In genomic region chrX:56600141-56600540, GRCh38 we compare ENCODE assay signal across 2 cellular contexts.
A peak's percentile ranks its signal among the peaks of the same experiment; 100 is the strongest.
TF ChIP-seq lines count a peak whose summit lies in the region.

No MANE protein-coding gene starts in this region.

TF ChIP-seq in endothelial cell of umbilical vein, 7 proteins besides CTCF, POLR2A, EP300 and RAD21:
- TF ChIP-seq EZH2 (IDR thresholded peaks at IDR 0.05; ENCODE audit: borderline replicate concordance, low read depth, low read length, severe bottlenecking) (no peak), POLR2AphosphoS5 (IDR thresholded peaks at IDR 0.05; ENCODE audit: insufficient read depth, low read depth, low read length) (no peak), JUN (IDR thresholded peaks at IDR 0.05; ENCODE audit: borderline replicate concordance, insufficient read depth, insufficient read length, low read depth) (no peak)

TF ChIP-seq in HepG2, 621 proteins besides CTCF, POLR2A, EP300 and RAD21:
- TF ChIP-seq, protein P1, sequence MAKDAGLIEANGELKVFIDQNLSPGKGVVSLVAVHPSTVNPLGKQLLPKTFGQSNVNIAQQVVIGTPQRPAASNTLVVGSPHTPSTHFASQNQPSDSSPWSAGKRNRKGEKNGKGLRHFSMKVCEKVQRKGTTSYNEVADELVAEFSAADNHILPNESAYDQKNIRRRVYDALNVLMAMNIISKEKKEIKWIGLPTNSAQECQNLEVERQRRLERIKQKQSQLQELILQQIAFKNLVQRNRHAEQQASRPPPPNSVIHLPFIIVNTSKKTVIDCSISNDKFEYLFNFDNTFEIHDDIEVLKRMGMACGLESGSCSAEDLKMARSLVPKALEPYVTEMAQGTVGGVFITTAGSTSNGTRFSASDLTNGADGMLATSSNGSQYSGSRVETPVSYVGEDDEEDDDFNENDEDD (CRISPR knock-in tag; IDR thresholded peaks at IDR 0.05; ENCODE audit: borderline replicate concordance) = no peak
- TF ChIP-seq CEBPB (IDR thresholded peaks at IDR 0.05; ENCODE audit: borderline replicate concordance, low read depth, low read length) (peak; percentile 83), NR2F1 (CRISPR knock-in tag; IDR thresholded peaks at IDR 0.05) (peak; percentile 36 to 46; a peak in 2 of 4 replicates), ZNF12 (CRISPR knock-in tag; IDR thresholded peaks at IDR 0.05) (peak; percentile 95), RFXANK (CRISPR knock-in tag; IDR thresholded peaks at IDR 0.05) (no peak), CEBPG (CRISPR knock-in tag; IDR thresholded peaks at IDR 0.05) (peak; percentile 77), ARID5B (CRISPR knock-in tag; IDR thresholded peaks at IDR 0.05) (peak; percentile 47; the same call in 1 of the 2 replicates), GATAD2A (CRISPR knock-in tag; IDR thresholded peaks at IDR 0.05) (peak; percentile 64), RARA (CRISPR knock-in tag; IDR thresholded peaks at IDR 0.05) (peak; percentile 62), NR2F6 (IDR thresholded peaks at IDR 0.05) (peak; percentile 65), NR2F6 (CRISPR knock-in tag; IDR thresholded peaks at IDR 0.05) (peak; percentile 59; the same call in 1 of the 2 replicates), MZF1 (CRISPR knock-in tag; IDR thresholded peaks at IDR 0.05; ENCODE audit: borderline replicate concordance) (no peak), NR2F2 (IDR thresholded peaks at IDR 0.05; ENCODE audit: borderline replicate concordance, low read depth) (0 out of 2 replicates have a peak, but pooled peaks have one; percentile 36), ELF3 (CRISPR knock-in tag; IDR thresholded peaks at IDR 0.05) (peak; percentile 25; the same call in 1 of the 2 replicates), ZNF3 (CRISPR knock-in tag; IDR thresholded peaks at IDR 0.05) (no peak), PPARG (CRISPR knock-in tag; conservative IDR thresholded peaks at IDR 0.05) (0 out of 2 replicates have a peak, but pooled peaks have one; percentile 24), SOX13 (IDR thresholded peaks at IDR 0.05) (no peak), SOX13 (CRISPR knock-in tag; conservative IDR thresholded peaks at IDR 0.05 in 1 of 2, IDR thresholded peaks at IDR 0.05 in 1 of 2) (peak in 1 of 2 experiments; percentile 9; a peak in 1 of 4 replicates)
- TF ChIP-seq, protein P2, sequence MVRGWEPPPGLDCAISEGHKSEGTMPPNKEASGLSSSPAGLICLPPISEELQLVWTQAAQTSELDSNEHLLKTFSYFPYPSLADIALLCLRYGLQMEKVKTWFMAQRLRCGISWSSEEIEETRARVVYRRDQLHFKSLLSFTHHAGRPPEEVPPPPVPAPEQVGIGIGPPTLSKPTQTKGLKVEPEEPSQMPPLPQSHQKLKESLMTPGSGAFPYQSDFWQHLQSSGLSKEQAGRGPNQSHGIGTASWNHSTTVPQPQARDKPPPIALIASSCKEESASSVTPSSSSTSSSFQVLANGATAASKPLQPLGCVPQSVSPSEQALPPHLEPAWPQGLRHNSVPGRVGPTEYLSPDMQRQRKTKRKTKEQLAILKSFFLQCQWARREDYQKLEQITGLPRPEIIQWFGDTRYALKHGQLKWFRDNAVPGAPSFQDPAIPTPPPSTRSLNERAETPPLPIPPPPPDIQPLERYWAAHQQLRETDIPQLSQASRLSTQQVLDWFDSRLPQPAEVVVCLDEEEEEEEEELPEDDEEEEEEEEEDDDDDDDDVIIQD (CRISPR knock-in tag; IDR thresholded peaks at IDR 0.05; ENCODE audit: low read depth) = peak; percentile 40; the same call in 1 of the 2 replicates
